In genomic region chr5:52948418-52949076, GRCh38 we compare ENCODE assay signal across 8 cellular contexts. TPM values are rescaled to one million over a fixed set of nuclear protein-coding genes. Genes with fewer than 3 reads are reported as not detected.
DNase-seq lines count a peak whose midpoint lies in the region; ATAC-seq and FAIRE-seq lines count a peak whose summit lies in the region.

No MANE protein-coding gene starts in this region.

- peak; percentile 98 for ATAC-seq in HG03280 (IDR thresholded peaks at IDR 0.05; ENCODE audit: unreplicated experiment)

- no peaks in the 10 kb centered on the region for H3K27me3 Mint-ChIP-seq in activated CD4-positive, alpha-beta T cell treated with anti-CD3 and anti-CD28 coated beads, Interleukin-2, amount 10 ng/mL, durations not matched to agents 7 days and 5 days

- no peak overlapping the region for H3K9ac ChIP-seq in mesendoderm (ENCODE audit: low read length)

- no peaks in the 10 kb centered on the region for H3K9me3 Mint-ChIP-seq in activated CD4-positive, alpha-beta T cell treated with anti-CD3 and anti-CD28 coated beads, Interleukin-2, amount 10 ng/mL, durations not matched to agents 7 days and 5 days

- H3K79me2 ChIP-seq in mesendoderm (ENCODE audit: control insufficient read depth, insufficient read depth, low read length): no peaks in the 10 kb centered on the region

- no peak overlapping the region for H2AK5ac ChIP-seq in mesendoderm (ENCODE audit: low read length)

- H3K4me1 Mint-ChIP-seq in activated CD4-positive, alpha-beta T cell treated with anti-CD3 and anti-CD28 coated beads, Interleukin-2, amount 10 ng/mL, durations not matched to agents 7 days and 5 days: peaks cover 25% of the 10 kb centered on the region

- H3K27ac Mint-ChIP-seq in activated CD4-positive, alpha-beta T cell treated with anti-CD3 and anti-CD28 coated beads, Interleukin-2, amount 10 ng/mL, durations not matched to agents 7 days and 5 days: peak overlapping the region; percentile 7

- H2BK15ac ChIP-seq in mesendoderm (replicated peaks; ENCODE audit: low read depth): no peak overlapping the region

- no peak overlapping the region for H3K4me3 ChIP-seq in mesendoderm (ENCODE audit: low read length)

- no peaks in the 10 kb centered on the region for H3K27me3 ChIP-seq in mesendoderm (ENCODE audit: insufficient read depth, low read length, poor library complexity)

- H4K8ac ChIP-seq in mesendoderm (ENCODE audit: low read depth, low read length): no peak overlapping the region

- DNase-seq in CD1c-positive myeloid dendritic cell (ENCODE audit: extremely low spot score) (peak; percentile 80), GM19239 (ENCODE audit: insufficient read length, low spot score) (peak; percentile 19), NCI-H460 (ENCODE audit: extremely low read depth, low read depth) (peak; percentile 75), ecto neural progenitor cell (ENCODE audit: low spot score) (peak; percentile 46), mesendoderm (peak; percentile 75)
- peak; percentile 81 for DNase-seq in activated CD4-positive, alpha-beta T cell treated with anti-CD3 and anti-CD28 coated beads, Interleukin-2, amount 10 ng/mL, durations not matched to agents 7 days and 5 days
- DNase-seq in stimulated activated CD8-positive, alpha-beta memory T cell treated with anti-CD3 and anti-CD28 coated beads, Interleukin-4, amount 100 ng/mL, for 48 hours: peak; percentile 62

- H3K36me3 Mint-ChIP-seq in activated CD4-positive, alpha-beta T cell treated with anti-CD3 and anti-CD28 coated beads, Interleukin-2, amount 10 ng/mL, durations not matched to agents 7 days and 5 days (ENCODE audit: low read depth): no peaks in the 10 kb centered on the region

- CTCF ChIA-PET in activated CD4-positive, alpha-beta T cell treated with anti-CD3 and anti-CD28 coated beads, Interleukin-2, amount 10 ng/mL, durations not matched to agents 7 days and 5 days (lab: Charles Lee): interaction anchor here (0.6 to 4.9 kb wide), 22 partner anchors 9 to 1286 kb away, joined by 3 to 48 read pairs (median 4); partner anchors contain the start of gene MOCS2

- H3K4me2 ChIP-seq in mesendoderm (ENCODE audit: low read length): no peak overlapping the region

- H3K56ac ChIP-seq in mesendoderm (ENCODE audit: low read length): no peak overlapping the region

- POLR2A ChIA-PET in activated CD4-positive, alpha-beta T cell treated with anti-CD3 and anti-CD28 coated beads, Interleukin-2, amount 10 ng/mL, durations not matched to agents 7 days and 5 days (lab: Charles Lee): interaction anchor here (0.6 kb wide), 1 partner anchor 97 kb away, joined by 3 read pairs; no protein-coding TSS in a partner anchor

- H2BK120ac ChIP-seq in mesendoderm (ENCODE audit: low read depth, low read length): no peak overlapping the region

- H3K4ac ChIP-seq in mesendoderm (ENCODE audit: low read depth, low read length): no peak overlapping the region

- no peak overlapping the region for H3K27ac ChIP-seq in mesendoderm (ENCODE audit: low read depth, low read length)

- H2BK5ac ChIP-seq in mesendoderm (ENCODE audit: low read length): no peak overlapping the region

- no peaks in the 10 kb centered on the region for H3K36me3 ChIP-seq in mesendoderm (ENCODE audit: control insufficient read depth, insufficient read depth, low read length)

- no peak overlapping the region for H4K5ac ChIP-seq in mesendoderm (ENCODE audit: low read length)

- H3K23ac ChIP-seq in mesendoderm (ENCODE audit: low read length): no peak overlapping the region

- no peak overlapping the region for H3K4me3 Mint-ChIP-seq in activated CD4-positive, alpha-beta T cell treated with anti-CD3 and anti-CD28 coated beads, Interleukin-2, amount 10 ng/mL, durations not matched to agents 7 days and 5 days

- H3K4me1 ChIP-seq in mesendoderm (ENCODE audit: control insufficient read depth, low read depth, low read length): no peaks in the 10 kb centered on the region

- WGBS in mesendoderm (ENCODE audit: extremely low coverage, insufficient coverage, low lambda C conversion rate): no CpG with 5 or more reads among the region's 1 CpG

- peak; percentile 88 for FAIRE-seq in GM19239 (lab: Jason Lieb, UNC)

- H3K18ac ChIP-seq in mesendoderm (ENCODE audit: low read length): no peak overlapping the region

- no peaks in the 10 kb centered on the region for H3K79me1 ChIP-seq in mesendoderm (ENCODE audit: low read length)

RNA-seq across cellular contexts. Expression of gene ITGA2, which starts 40.6 kb away (rescaled TPM):
- 5.0 and 5.5 TPM in 2 replicates for total RNA-seq in NCI-H460 (2014; rRNA removed; shearing (Covaris generic))
- polyA plus RNA-seq in NCI-H460 (2014; cell fraction: nucleus; rRNA removed): 1.4 and 1.9 TPM in 2 replicates
- total RNA-seq in activated CD4-positive, alpha-beta T cell treated with anti-CD3 and anti-CD28 coated beads, Interleukin-2, amount 10 ng/mL, durations not matched to agents 7 days and 5 days: 1 to 10 TPM; 3.9 to 4.0 TPM
- polyA plus RNA-seq in mesendoderm (2013, experiment 1 of 2): 1.5 TPM
- polyA plus RNA-seq in mesendoderm (2013, experiment 2 of 2): 1.6 TPM

Comparison
In these comparisons a context has a peak if more than half of its experiments do, and no peak if none do; other contexts are left out.
1. DNase-seq: peak in every context shown above with its lines; median percentile 81 in activated CD4-positive, alpha-beta T cell treated with anti-CD3 and anti-CD28 coated beads, Interleukin-2, amount 10 ng/mL, durations not matched to agents 7 days and 5 days; 80 in CD1c-positive myeloid dendritic cell; 75 in NCI-H460; 75 in mesendoderm; 62 in stimulated activated CD8-positive, alpha-beta memory T cell treated with anti-CD3 and anti-CD28 coated beads, Interleukin-4, amount 100 ng/mL, for 48 hours; 46 in ecto neural progenitor cell; 19 in GM19239.